ENCODE assay signal across 37 cellular contexts in genomic region chr5:103086547-103086946, GRCh38.
"Had no signal": no experiment of that assay in that cellular context is flagged by ENCODE, and none has a peak within 500 bp of the region (broad histone marks: within the 10 kb centered on the region; RNA-seq: fewer than 3 reads in every experiment).

No MANE protein-coding gene starts in this region.

- H3K4me1 Mint-ChIP-seq: activated CD4-positive, alpha-beta memory T cell treated with anti-CD3 and anti-CD28 coated beads, Interleukin-2, amount 10 ng/mL, durations not matched to agents 7 days and 5 days; activated CD4-positive, alpha-beta T cell treated with anti-CD3 and anti-CD28 coated beads for 36 hours; activated CD4-positive, alpha-beta T cell treated with anti-CD3 and anti-CD28 coated beads, Interleukin-2, amount 10 ng/mL, durations not matched to agents 7 days and 5 days; activated CD8-positive, alpha-beta memory T cell treated with anti-CD3 and anti-CD28 coated beads, Interleukin-2, amount 10 ng/mL, durations not matched to agents 7 days and 5 days; activated naive CD8-positive, alpha-beta T cell treated with anti-CD3 and anti-CD28 coated beads for 36 hours; activated T-helper 17 cell treated with anti-CD3 and anti-CD28 coated beads, Interleukin-2, amount 50 U/mL, for 72 hours; WTC11 had no signal

- H3K4me3 Mint-ChIP-seq: activated CD4-positive, alpha-beta memory T cell treated with anti-CD3 and anti-CD28 coated beads, Interleukin-2, amount 10 ng/mL, durations not matched to agents 7 days and 5 days; activated CD4-positive, alpha-beta T cell treated with anti-CD3 and anti-CD28 coated beads for 36 hours; activated CD4-positive, alpha-beta T cell treated with anti-CD3 and anti-CD28 coated beads, Interleukin-2, amount 10 ng/mL, durations not matched to agents 7 days and 5 days; activated CD8-positive, alpha-beta memory T cell treated with anti-CD3 and anti-CD28 coated beads, Interleukin-2, amount 10 ng/mL, durations not matched to agents 7 days and 5 days; activated CD8-positive, alpha-beta T cell treated with anti-CD3 and anti-CD28 coated beads, Interleukin-2, amount 10 ng/mL, durations not matched to agents 7 days and 5 days; activated naive CD4-positive, alpha-beta T cell treated with anti-CD3 and anti-CD28 coated beads for 36 hours; activated naive CD8-positive, alpha-beta T cell treated with anti-CD3 and anti-CD28 coated beads for 36 hours; activated T-cell treated with anti-CD3 and anti-CD28 coated beads, Interleukin-2, amount 50 U/mL, for 24 hours; activated T-cell treated with anti-CD3 and anti-CD28 coated beads, Interleukin-2, amount 50 U/mL, for 72 hours; activated T-helper 1 cell treated with anti-CD3 and anti-CD28 coated beads, Interleukin-12 subunit alpha, Interleukin-12 subunit beta, Interleukin-2, Interleukin-4 antibody, amounts not matched to agents 30 ng/mL and 10 ng/mL and 1 ng/mL, durations not matched to agents 14 hours and 24 hours and 36 hours; activated T-helper 17 cell treated with anti-CD3 and anti-CD28 coated beads, Interleukin-2, amount 50 U/mL, for 72 hours; T-helper 1 cell treated with Interleukin-12 subunit alpha and Interleukin-12 subunit beta and Interleukin-4 antibody, amounts not matched to agents 30 μg/mL and 1 μg/mL, for 36 hours; T-helper 2 cell treated with Interferon-gamma antibody and Interleukin-4, amounts not matched to agents 5 μg/mL and 100 μg/mL, for 36 hours; WTC11 had no signal

- DNase-seq: activated CD4-positive, alpha-beta memory T cell treated with anti-CD3 and anti-CD28 coated beads, Interleukin-2, amount 10 ng/mL, durations not matched to agents 7 days and 5 days; activated CD4-positive, alpha-beta T cell treated with anti-CD3 and anti-CD28 coated beads for 1 hour; activated CD4-positive, alpha-beta T cell treated with anti-CD3 and anti-CD28 coated beads for 36 hours; activated CD4-positive, alpha-beta T cell treated with anti-CD3 and anti-CD28 coated beads for 48 hours; activated CD4-positive, alpha-beta T cell treated with anti-CD3 and anti-CD28 coated beads, Interleukin-2, amount 10 ng/mL, durations not matched to agents 7 days and 5 days; activated CD4-positive, alpha-beta T cell treated with anti-CD3 and anti-CD28 coated beads, Interleukin-2, amount 50 U/mL, for 48 hours; activated CD4-positive, CD25-positive, alpha-beta regulatory T cell; activated CD8-positive, alpha-beta memory T cell treated with anti-CD3 and anti-CD28 coated beads for 24 hours; activated CD8-positive, alpha-beta memory T cell treated with anti-CD3 and anti-CD28 coated beads, Interleukin-2, amount 10 ng/mL, durations not matched to agents 7 days and 5 days; activated CD8-positive, alpha-beta memory T cell treated with anti-CD3 and anti-CD28 coated beads, Interleukin-2, amount 50 U/mL, for 48 hours; activated CD8-positive, alpha-beta T cell treated with anti-CD3 and anti-CD28 coated beads, Interleukin-2, amount 10 ng/mL, durations not matched to agents 7 days and 5 days; activated effector memory CD4-positive, alpha-beta T cell treated with anti-CD3 and anti-CD28 coated beads, Interleukin-2, amount 50 U/mL, for 16 hours; activated gamma-delta T cell treated with Interleukin-2 at 50 U/mL for 16 hours; activated naive CD4-positive, alpha-beta T cell; activated naive CD4-positive, alpha-beta T cell treated with anti-CD3 and anti-CD28 coated beads for 36 hours; activated naive CD4-positive, alpha-beta T cell treated with anti-CD3 and anti-CD28 coated beads, Interleukin-2, amount 50 U/mL, for 16 hours; activated naive CD8-positive, alpha-beta T cell treated with anti-CD3 and anti-CD28 coated beads for 36 hours; activated T-cell treated with anti-CD3 and anti-CD28 coated beads, Interleukin-2, amount 50 U/mL, for 24 hours; activated T-cell treated with anti-CD3 and anti-CD28 coated beads, Interleukin-2, amount 50 U/mL, for 72 hours; adrenal gland; amniotic stem cell; aorta; body of pancreas; brain microvascular endothelial cell; central memory CD4-positive, alpha-beta T cell; SW 1271; T-helper 1 cell; T-helper 2 cell; T-helper 9 cell; WERI-Rb-1 had no signal

- H3K27me3 ChIP-seq: adrenal gland, body of pancreas, brain microvascular endothelial cell had no signal

- H3K4me1 ChIP-seq: adrenal gland, body of pancreas had no signal

- H3K36me3 ChIP-seq: brain microvascular endothelial cell, WERI-Rb-1 had no signal

- H3K27ac ChIP-seq: adrenal gland, body of pancreas, brain microvascular endothelial cell, WERI-Rb-1 had no signal

- H3K27me3 Mint-ChIP-seq: activated CD4-positive, alpha-beta memory T cell treated with anti-CD3 and anti-CD28 coated beads, Interleukin-2, amount 10 ng/mL, durations not matched to agents 7 days and 5 days; activated CD4-positive, alpha-beta T cell treated with anti-CD3 and anti-CD28 coated beads for 36 hours; activated naive CD8-positive, alpha-beta T cell treated with anti-CD3 and anti-CD28 coated beads for 36 hours; activated T-cell treated with anti-CD3 and anti-CD28 coated beads, Interleukin-2, amount 50 U/mL, for 24 hours; activated T-helper 17 cell treated with anti-CD3 and anti-CD28 coated beads, Interleukin-2, amount 50 U/mL, for 72 hours had no signal

- ATAC-seq: activated CD4-positive, alpha-beta T cell treated with anti-CD3 and anti-CD28 coated beads for 36 hours; activated CD4-positive, CD25-positive, alpha-beta regulatory T cell treated with anti-CD3 and anti-CD28 coated beads, Interleukin-2, amount 50 U/mL, for 24 hours; activated CD8-positive, alpha-beta memory T cell treated with anti-CD3 and anti-CD28 coated beads, Interleukin-2, amount 10 ng/mL, durations not matched to agents 7 days and 5 days; activated CD8-positive, alpha-beta T cell treated with anti-CD3 and anti-CD28 coated beads, Interleukin-2, amount 10 ng/mL, durations not matched to agents 7 days and 5 days; activated naive CD4-positive, alpha-beta T cell treated with anti-CD3 and anti-CD28 coated beads, Interleukin-2, amount 50 U/mL, for 72 hours; activated T-cell treated with anti-CD3 and anti-CD28 coated beads, Interleukin-2, amount 50 U/mL, for 72 hours; activated T-helper 17 cell treated with anti-CD3 and anti-CD28 coated beads, Interleukin-2, amount 50 U/mL, for 72 hours; body of pancreas; WTC11 had no signal

- H3K4me3 ChIP-seq: adrenal gland, body of pancreas had no signal

- H3K27ac Mint-ChIP-seq: activated CD4-positive, alpha-beta memory T cell treated with anti-CD3 and anti-CD28 coated beads, Interleukin-2, amount 10 ng/mL, durations not matched to agents 7 days and 5 days; activated CD4-positive, alpha-beta T cell treated with anti-CD3 and anti-CD28 coated beads for 36 hours; activated CD4-positive, alpha-beta T cell treated with anti-CD3 and anti-CD28 coated beads, Interleukin-2, amount 10 ng/mL, durations not matched to agents 7 days and 5 days; activated CD8-positive, alpha-beta memory T cell treated with anti-CD3 and anti-CD28 coated beads, Interleukin-2, amount 10 ng/mL, durations not matched to agents 7 days and 5 days; activated CD8-positive, alpha-beta T cell treated with anti-CD3 and anti-CD28 coated beads, Interleukin-2, amount 10 ng/mL, durations not matched to agents 7 days and 5 days; activated naive CD4-positive, alpha-beta T cell treated with anti-CD3 and anti-CD28 coated beads for 36 hours; activated naive CD4-positive, alpha-beta T cell treated with anti-CD3 and anti-CD28 coated beads, Interleukin-2, amount 50 U/mL, for 72 hours; activated naive CD8-positive, alpha-beta T cell treated with anti-CD3 and anti-CD28 coated beads for 36 hours; activated T-cell treated with anti-CD3 and anti-CD28 coated beads, Interleukin-2, amount 50 U/mL, for 24 hours; activated T-cell treated with anti-CD3 and anti-CD28 coated beads, Interleukin-2, amount 50 U/mL, for 72 hours; activated T-helper 1 cell treated with anti-CD3 and anti-CD28 coated beads, Interleukin-12 subunit alpha, Interleukin-12 subunit beta, Interleukin-2, Interleukin-4 antibody, amounts not matched to agents 30 ng/mL and 10 ng/mL and 1 ng/mL, durations not matched to agents 14 hours and 24 hours and 36 hours; activated T-helper 17 cell treated with anti-CD3 and anti-CD28 coated beads, Interleukin-2, amount 50 U/mL, for 72 hours; T-helper 1 cell treated with Interleukin-12 subunit alpha and Interleukin-12 subunit beta and Interleukin-4 antibody, amounts not matched to agents 30 μg/mL and 1 μg/mL, for 36 hours; T-helper 2 cell treated with Interferon-gamma antibody and Interleukin-4, amounts not matched to agents 5 μg/mL and 100 μg/mL, for 36 hours; WTC11 had no signal

- H3K9me3 ChIP-seq: body of pancreas had no signal
